In genomic region chr6:9428416-9429172, GRCh38 we compare ENCODE assay signal across 17 cellular contexts.
"Had no signal": no experiment of that assay in that cellular context is flagged by ENCODE, and none has a peak within 500 bp of the region (broad histone marks: within the 10 kb centered on the region; RNA-seq: fewer than 3 reads in every experiment).

No MANE protein-coding gene starts in this region.

- DNase-seq: activated CD4-positive, alpha-beta T cell treated with anti-CD3 and anti-CD28 coated beads for 4 hours; activated CD8-positive, alpha-beta T cell treated with anti-CD3 and anti-CD28 coated beads for 36 hours; activated effector memory CD4-positive, alpha-beta T cell treated with anti-CD3 and anti-CD28 coated beads, Interleukin-2, amount 50 U/mL, for 16 hours; activated T-cell treated with anti-CD3 and anti-CD28 coated beads, Interleukin-2, amount 50 U/mL, for 48 hours; aorta; natural killer cell; nucleus accumbens; stimulated activated CD4-positive, alpha-beta T cell treated with anti-CD3 and anti-CD28 coated beads, Interleukin-15, amount 100 ng/mL, for 24 hours; stimulated activated CD4-positive, alpha-beta T cell treated with anti-CD3 and anti-CD28 coated beads, Interleukin-4, amount 100 ng/mL, for 1 hour; stimulated activated naive CD4-positive, alpha-beta T cell; substantia nigra; uterus had no signal

- H3K27me3 ChIP-seq: gastroesophageal sphincter, right atrium auricular region, tibial nerve, uterus had no signal

- H3K4me1 ChIP-seq: gastroesophageal sphincter, right atrium auricular region, tibial nerve, uterus had no signal

- H3K27ac ChIP-seq: gastroesophageal sphincter, right atrium auricular region, tibial nerve, uterus had no signal

- H3K4me3 ChIP-seq: gastroesophageal sphincter, right atrium auricular region, tibial nerve, uterus had no signal

- ATAC-seq: activated CD8-positive, alpha-beta T cell treated with anti-CD3 and anti-CD28 coated beads for 36 hours; gastroesophageal sphincter; left lobe of liver; natural killer cell; WTC11 had no signal
